9 cellular contexts compared by ENCODE assay signal in genomic region chr3:8970971-8971589, GRCh38. TPM values are rescaled to one million over a fixed set of nuclear protein-coding genes. Genes with fewer than 3 reads are reported as not detected.
DNase-seq lines count a peak whose midpoint lies in the region; ATAC-seq and TF ChIP-seq lines count a peak whose summit lies in the region.
"Had no signal": no experiment of that assay in that cellular context is flagged by ENCODE, and none has a peak within 500 bp of the region (broad histone marks: within the 10 kb centered on the region; RNA-seq: fewer than 3 reads in every experiment).

No MANE protein-coding gene starts in this region.

- no peaks in the 10 kb centered on the region for H3K36me3 Mint-ChIP-seq in CD4-positive, alpha-beta memory T cell
- H3K36me3 Mint-ChIP-seq in activated CD4-positive, alpha-beta T cell treated with anti-CD3 and anti-CD28 coated beads for 36 hours (ENCODE audit: low read depth) = no peaks in the 10 kb centered on the region
- no peaks in the 10 kb centered on the region for H3K36me3 Mint-ChIP-seq in chondrocyte (ENCODE audit: low read depth)

- H3K9me3 Mint-ChIP-seq in CD4-positive, alpha-beta memory T cell = peaks cover 0 to 3% (median 0%) of the 10 kb centered on the region in 8 donors
- no peaks in the 10 kb centered on the region for H3K9me3 Mint-ChIP-seq in activated CD4-positive, alpha-beta T cell treated with anti-CD3 and anti-CD28 coated beads for 36 hours (ENCODE audit: low read depth)
- no peaks in the 10 kb centered on the region for H3K9me3 Mint-ChIP-seq in chondrocyte (ENCODE audit: low read depth)

- CTCF ChIA-PET in CD4-positive, alpha-beta memory T cell (lab: Charles Lee; ENCODE audit: partially characterized antibody) = interaction anchor here (0.7 to 13.1 kb wide), 12 partner anchors 9 to 346 kb away, joined by 3 to 227 read pairs (median 4); partner anchors contain the start of gene SRGAP3
- CTCF ChIA-PET in activated CD4-positive, alpha-beta T cell treated with anti-CD3 and anti-CD28 coated beads for 36 hours (lab: Charles Lee) = interaction anchor here (0.6 to 8.8 kb wide), 15 partner anchors 12 to 393 kb away, joined by 3 to 106 read pairs (median 3); no protein-coding TSS in a partner anchor

- H3K27ac ChIP-seq in CD4-positive, alpha-beta memory T cell (ENCODE audit: low read depth, low read length) = no peak overlapping the region
- no peak overlapping the region for H3K27ac ChIP-seq in lung (ENCODE audit: low read depth in 1 of 2, low read length in 1 of 2)
- H3K27ac ChIP-seq: SK-N-MC had no signal

- no peaks in the 10 kb centered on the region for H3K36me3 ChIP-seq in CD4-positive, alpha-beta memory T cell (ENCODE audit: insufficient read depth, low read length)
- H3K36me3 ChIP-seq in lung (ENCODE audit: control insufficient read depth in 2 of 2, insufficient read depth in 2 of 2, low read length in 2 of 2) = no peaks in the 10 kb centered on the region

- H3K4me3 ChIP-seq in CD4-positive, alpha-beta memory T cell (ENCODE audit: low read length in 2 of 2) = no peak overlapping the region
- H3K4me3 ChIP-seq in lung = no peak overlapping the region
- H3K4me3 ChIP-seq: SK-N-MC had no signal

- peaks cover 2 to 5% (median 4%) of the 10 kb centered on the region in 4 donors for H3K4me1 Mint-ChIP-seq in CD4-positive, alpha-beta memory T cell
- peaks cover 2% of the 10 kb centered on the region for H3K4me1 Mint-ChIP-seq in activated CD4-positive, alpha-beta T cell treated with anti-CD3 and anti-CD28 coated beads for 36 hours
- peaks cover 4% of the 10 kb centered on the region for H3K4me1 Mint-ChIP-seq in chondrocyte (ENCODE audit: low read depth)

- whole genome bisulfite sequencing in lung, 2 donors = 0 to 1% methylated on average over 7 of the region's 7 CpGs

- no peaks in the 10 kb centered on the region for H3K9me3 ChIP-seq in CD4-positive, alpha-beta memory T cell (ENCODE audit: control insufficient read depth in 1 of 2, low read length in 2 of 2)
- no peaks in the 10 kb centered on the region for H3K9me3 ChIP-seq in lung (ENCODE audit: control insufficient read depth in 2 of 2, insufficient read depth in 1 of 2, low read length in 1 of 2)

- H3K4me1 ChIP-seq in CD4-positive, alpha-beta memory T cell (ENCODE audit: insufficient read depth, low read length) = no peaks in the 10 kb centered on the region
- H3K4me1 ChIP-seq in lung (ENCODE audit: control insufficient read depth in 2 of 2, insufficient read depth in 2 of 2, low read length in 2 of 2) = no peaks in the 10 kb centered on the region

- peak; percentile 99 for TF ChIP-seq CTCF in chondrocyte (IDR thresholded peaks at IDR 0.05)
- peak; percentile 97 for TF ChIP-seq CTCF in lung (IDR thresholded peaks at IDR 0.05; ENCODE audit: control extremely low read depth, extremely low read depth)

- DNase-seq in CD4-positive, alpha-beta memory T cell = peak; percentile 68 to 78 (median 73)
- DNase-seq in NCI-H2107 treated with DMSO at 0.1 percent for 48 hours (lab: John Stamatoyannopoulos, UW; ENCODE audit: unreplicated experiment) (peak; percentile 21), chondrocyte (ENCODE audit: low spot score) (no peak), lung (ENCODE audit: low spot score) (peak; percentile 64)
- DNase-seq in activated CD4-positive, alpha-beta T cell treated with anti-CD3 and anti-CD28 coated beads for 36 hours = peak; percentile 81
- DNase-seq in stimulated activated CD8-positive, alpha-beta memory T cell treated with anti-CD3 and anti-CD28 coated beads, Interleukin-15, amount 100 ng/mL, for 1 hour (ENCODE audit: low read depth) = peak; percentile 56

- no peak overlapping the region for H3K27ac Mint-ChIP-seq in CD4-positive, alpha-beta memory T cell
- H3K27ac Mint-ChIP-seq in activated CD4-positive, alpha-beta T cell treated with anti-CD3 and anti-CD28 coated beads for 36 hours = no peak overlapping the region
- no peak overlapping the region for H3K27ac Mint-ChIP-seq in chondrocyte (ENCODE audit: unreplicated experiment)

- H3K27me3 ChIP-seq in CD4-positive, alpha-beta memory T cell (ENCODE audit: insufficient read depth, low read length) = no peaks in the 10 kb centered on the region
- no peaks in the 10 kb centered on the region for H3K27me3 ChIP-seq in lung (ENCODE audit: control insufficient read depth, insufficient read depth)

- POLR2A ChIA-PET in CD4-positive, alpha-beta memory T cell (lab: Charles Lee; ENCODE audit: partially characterized antibody) = no interaction called here
- POLR2A ChIA-PET in activated CD4-positive, alpha-beta T cell treated with anti-CD3 and anti-CD28 coated beads for 36 hours (lab: Charles Lee) = interaction anchor here (0.6 kb wide), 1 partner anchor 450 kb away, joined by 4 read pairs; no protein-coding TSS in a partner anchor

- ATAC-seq in GM21515 (IDR thresholded peaks at IDR 0.05; ENCODE audit: unreplicated experiment) (peak; percentile 59), lung (ENCODE audit: insufficient read depth, low FRiP score) (peak; percentile 92), HG02852 (IDR thresholded peaks at IDR 0.05; ENCODE audit: unreplicated experiment) (no peak)
- ATAC-seq in activated CD4-positive, alpha-beta T cell treated with anti-CD3 and anti-CD28 coated beads for 36 hours = peak; percentile 80

- intact Hi-C loops in CD4-positive, alpha-beta memory T cell (cut with micrococcal nuclease) = loop anchor here (1.0 to 2.0 kb wide), 5 partner anchors 18 to 1768 kb away; partner anchors contain the start of gene SRGAP3
- intact Hi-C loops in activated CD4-positive, alpha-beta T cell treated with anti-CD3 and anti-CD28 coated beads for 36 hours (cut with DNase I, micrococcal nuclease) = loop anchor here (1.0 to 2.0 kb wide), 3 partner anchors 96 to 331 kb away; partner anchors contain the start of gene SRGAP3 (in 1 of the 2)

- peak overlapping the region in 3 of 8 donors; percentile 40 to 58 (median 41) for H3K4me3 Mint-ChIP-seq in CD4-positive, alpha-beta memory T cell
- no peak overlapping the region for H3K4me3 Mint-ChIP-seq in activated CD4-positive, alpha-beta T cell treated with anti-CD3 and anti-CD28 coated beads for 36 hours
- peak overlapping the region; percentile 32 for H3K4me3 Mint-ChIP-seq in chondrocyte (ENCODE audit: unreplicated experiment)

- H3K27me3 Mint-ChIP-seq in CD4-positive, alpha-beta memory T cell = peaks cover 8 to 12% of the 10 kb centered on the region in 2 donors
- peaks cover 4% of the 10 kb centered on the region for H3K27me3 Mint-ChIP-seq in activated CD4-positive, alpha-beta T cell treated with anti-CD3 and anti-CD28 coated beads for 36 hours
- H3K27me3 Mint-ChIP-seq in chondrocyte (ENCODE audit: low read depth) = no peaks in the 10 kb centered on the region

RNA-seq across cellular contexts. Expression of gene RAD18, which starts 7.8 kb away (rescaled TPM):
- 10 to 100 TPM; 17.5 to 17.6 TPM for total RNA-seq in CD4-positive, alpha-beta memory T cell
- polyA plus RNA-seq in CD4-positive, alpha-beta memory T cell = 10 to 100 TPM; 11.9 to 13.8 TPM
- total RNA-seq in activated CD4-positive, alpha-beta T cell treated with anti-CD3 and anti-CD28 coated beads for 36 hours = 10 to 100 TPM; 47.8 to 50.5 TPM
- total RNA-seq in chondrocyte (9.1 to 22.2 TPM (median 9.7 TPM) in 3 replicates), lung (10 to 100 TPM in 1 of 2 donors, 1 to 10 TPM in 1; 9.7 to 23.6 TPM)
- 1 to 10 TPM; 2.1 to 2.9 TPM for polyA plus RNA-seq in lung
